ENCODE assay signal across 10 cellular contexts in genomic region chr7:151425670-151426075, GRCh38. TPM values are rescaled to one million over a fixed set of nuclear protein-coding genes. Genes with fewer than 3 reads are reported as not detected.
A peak's percentile ranks its signal among the peaks of the same experiment; 100 is the strongest.
DNase-seq lines count a peak whose midpoint lies in the region; FAIRE-seq and TF ChIP-seq lines count a peak whose summit lies in the region.
"Had no signal": no experiment of that assay in that cellular context is flagged by ENCODE, and none has a peak within 500 bp of the region (broad histone marks: within the 10 kb centered on the region; RNA-seq: fewer than 3 reads in every experiment).

No MANE protein-coding gene starts in this region.

- POLR2A ChIA-PET in activated CD4-positive, alpha-beta T cell treated with anti-CD3 and anti-CD28 coated beads, Interleukin-2, amount 10 ng/mL, durations not matched to agents 7 days and 5 days (lab: Charles Lee), result no interaction called here

- no peaks in the 10 kb centered on the region for H3K79me2 ChIP-seq in astrocyte (ENCODE audit: insufficient read depth, low read length)

- TF ChIP-seq CTCF in astrocyte (IDR thresholded peaks at IDR 0.05; ENCODE audit: insufficient read depth, low read depth, low read length) (no peak), kidney (IDR thresholded peaks at IDR 0.05; ENCODE audit: borderline replicate concordance, extremely low read depth, insufficient read depth) (no peak)

- no peak overlapping the region for H2AFZ ChIP-seq in astrocyte (ENCODE audit: low read depth, low read length)

- peaks cover 39% of the 10 kb centered on the region for H3K4me1 ChIP-seq in astrocyte (ENCODE audit: insufficient read depth, low read length)
- H3K4me1 ChIP-seq in skeletal muscle tissue (ENCODE audit: control insufficient read depth in 3 of 3, insufficient read depth in 3 of 3, low read length in 3 of 3), result peaks cover 7 to 19% (median 8%) of the 10 kb centered on the region in 3 donors
- peaks cover 0 to 8% of the 10 kb centered on the region in 2 donors for H3K4me1 ChIP-seq in kidney (ENCODE audit: control insufficient read depth in 1 of 2, insufficient read depth in 1 of 2, low read depth in 1 of 2, low read length in 2 of 2)

- peak overlapping the region; percentile 54 for H3K27ac ChIP-seq in astrocyte (ENCODE audit: low read depth, low read length)
- H3K27ac ChIP-seq in skeletal muscle tissue (ENCODE audit: low read depth, low read length), result peak overlapping the region; percentile 32
- peak overlapping the region in 1 of 2 donors; percentile 30 for H3K27ac ChIP-seq in kidney (ENCODE audit: low read depth in 2 of 2, low read length in 2 of 2)

- no peak overlapping the region for H3K4me3 ChIP-seq in astrocyte (ENCODE audit: insufficient read depth, low read depth, low read length)
- H3K4me3 ChIP-seq in skeletal muscle tissue (ENCODE audit: low read length in 3 of 3), result no peak overlapping the region
- H3K4me3 ChIP-seq in kidney (ENCODE audit: low read length in 2 of 2), result no peak overlapping the region

- no peaks in the 10 kb centered on the region for H4K20me1 ChIP-seq in astrocyte (ENCODE audit: insufficient read depth, low read length)

- CTCF ChIA-PET in activated CD4-positive, alpha-beta T cell treated with anti-CD3 and anti-CD28 coated beads, Interleukin-2, amount 10 ng/mL, durations not matched to agents 7 days and 5 days (lab: Charles Lee), result interaction anchor here (0.8 to 1.0 kb wide), 2 partner anchors 12 to 73 kb away, joined by 3 to 4 read pairs; no protein-coding TSS in a partner anchor

- no peak overlapping the region for H3K27ac Mint-ChIP-seq in astrocyte (ENCODE audit: unreplicated experiment)
- H3K27ac Mint-ChIP-seq in activated CD4-positive, alpha-beta T cell treated with anti-CD3 and anti-CD28 coated beads, Interleukin-2, amount 10 ng/mL, durations not matched to agents 7 days and 5 days, result no peak overlapping the region
- H3K27ac Mint-ChIP-seq: activated CD8-positive, alpha-beta T cell treated with anti-CD3 and anti-CD28 coated beads for 36 hours had no signal

- intact Hi-C loops in kidney (cut with DNase I), result no loop called here

- H3K9me3 Mint-ChIP-seq in astrocyte (ENCODE audit: unreplicated experiment), result peaks cover 12% of the 10 kb centered on the region
- H3K9me3 Mint-ChIP-seq in activated CD4-positive, alpha-beta T cell treated with anti-CD3 and anti-CD28 coated beads, Interleukin-2, amount 10 ng/mL, durations not matched to agents 7 days and 5 days, result peaks cover 6% of the 10 kb centered on the region
- H3K9me3 Mint-ChIP-seq: activated CD8-positive, alpha-beta T cell treated with anti-CD3 and anti-CD28 coated beads for 36 hours had no signal

- H3K9ac ChIP-seq in astrocyte (ENCODE audit: low read length) (no peak overlapping the region), skeletal muscle tissue (ENCODE audit: low read depth in 1 of 3, low read length in 3 of 3) (no peak overlapping the region), kidney (ENCODE audit: low read length in 2 of 2) (no peak overlapping the region)

- no peak overlapping the region for H3K4me3 Mint-ChIP-seq in astrocyte (ENCODE audit: unreplicated experiment)
- H3K4me3 Mint-ChIP-seq in activated CD4-positive, alpha-beta T cell treated with anti-CD3 and anti-CD28 coated beads, Interleukin-2, amount 10 ng/mL, durations not matched to agents 7 days and 5 days, result no peak overlapping the region
- H3K4me3 Mint-ChIP-seq: activated CD8-positive, alpha-beta T cell treated with anti-CD3 and anti-CD28 coated beads for 36 hours had no signal

- H3K9me3 ChIP-seq in astrocyte (ENCODE audit: insufficient read depth, low read depth, low read length), result peaks cover 9% of the 10 kb centered on the region
- H3K9me3 ChIP-seq in skeletal muscle tissue (ENCODE audit: control insufficient read depth in 3 of 3, low read length in 3 of 3), result peaks cover 5 to 6% (median 6%) of the 10 kb centered on the region in 3 donors
- H3K9me3 ChIP-seq in kidney (ENCODE audit: control insufficient read depth in 1 of 2, low read length in 2 of 2), result no peaks in the 10 kb centered on the region

- peak; percentile 93 for DNase-seq in H4 (ENCODE audit: low spot score)
- peak; percentile 78 for DNase-seq in astrocyte (ENCODE audit: low read depth)
- peak; percentile 70 for DNase-seq in hepatic stellate cell (ENCODE audit: low spot score)
- no peak for DNase-seq in kidney
- DNase-seq in activated CD4-positive, alpha-beta T cell treated with anti-CD3 and anti-CD28 coated beads, Interleukin-2, amount 10 ng/mL, durations not matched to agents 7 days and 5 days, result no peak
- no peak for DNase-seq in amygdala (lab: John Stamatoyannopoulos, UW)
- no peak for DNase-seq in NCI-H146 treated with DMSO at 0.1 percent for 48 hours (lab: John Stamatoyannopoulos, UW; ENCODE audit: unreplicated experiment)
- DNase-seq: activated CD8-positive, alpha-beta T cell treated with anti-CD3 and anti-CD28 coated beads for 36 hours; NCI-H1436 had no signal

- peaks cover 28% of the 10 kb centered on the region for H3K4me1 Mint-ChIP-seq in astrocyte (ENCODE audit: low read depth, unreplicated experiment)
- peaks cover 31% of the 10 kb centered on the region for H3K4me1 Mint-ChIP-seq in activated CD4-positive, alpha-beta T cell treated with anti-CD3 and anti-CD28 coated beads, Interleukin-2, amount 10 ng/mL, durations not matched to agents 7 days and 5 days

- peaks cover 1% of the 10 kb centered on the region for H3K36me3 Mint-ChIP-seq in astrocyte (ENCODE audit: low read depth, unreplicated experiment)
- peaks cover 2% of the 10 kb centered on the region for H3K36me3 Mint-ChIP-seq in activated CD4-positive, alpha-beta T cell treated with anti-CD3 and anti-CD28 coated beads, Interleukin-2, amount 10 ng/mL, durations not matched to agents 7 days and 5 days (ENCODE audit: low read depth)

- H3K27me3 Mint-ChIP-seq in astrocyte (ENCODE audit: low read depth, unreplicated experiment), result peaks cover 23% of the 10 kb centered on the region
- H3K27me3 Mint-ChIP-seq in activated CD4-positive, alpha-beta T cell treated with anti-CD3 and anti-CD28 coated beads, Interleukin-2, amount 10 ng/mL, durations not matched to agents 7 days and 5 days, result peaks cover 11% of the 10 kb centered on the region
- H3K27me3 Mint-ChIP-seq: activated CD8-positive, alpha-beta T cell treated with anti-CD3 and anti-CD28 coated beads for 36 hours had no signal

- H3K36me3 ChIP-seq in astrocyte (ENCODE audit: insufficient read depth, low read length), result no peaks in the 10 kb centered on the region
- no peaks in the 10 kb centered on the region for H3K36me3 ChIP-seq in skeletal muscle tissue (ENCODE audit: control insufficient read depth in 3 of 3, insufficient read depth in 3 of 3, low read length in 3 of 3)
- no peaks in the 10 kb centered on the region for H3K36me3 ChIP-seq in kidney (ENCODE audit: control insufficient read depth in 1 of 2, insufficient read depth in 2 of 2, low read length in 2 of 2)

- H3K4me2 ChIP-seq in astrocyte (ENCODE audit: low read length), result peak overlapping the region; percentile 68

- H3K27me3 ChIP-seq in astrocyte (ENCODE audit: insufficient read depth, low read length) (peaks cover 3% of the 10 kb centered on the region), skeletal muscle tissue (ENCODE audit: control insufficient read depth in 3 of 3, insufficient read depth in 3 of 3, low read length in 3 of 3) (peaks cover 0 to 15% (median 11%) of the 10 kb centered on the region in 3 donors)

- FAIRE-seq in astrocyte (lab: Jason Lieb, UNC) (no peak), kidney (lab: Jason Lieb, UNC) (no peak)

RNA-seq across cellular contexts. Expression of gene CRYGN, which starts 14.3 kb away (rescaled TPM):
- not detected in 2 replicates for total RNA-seq in H4 (2014; rRNA removed; shearing (Covaris generic))
- total RNA-seq in astrocyte, result not detected in 2 replicates
- total RNA-seq in skeletal muscle tissue, result not detected
- 0.22 TPM for total RNA-seq in kidney
- polyA plus RNA-seq in kidney (ENCODE audit: insufficient read depth, low read depth, low replicate concordance), result not detected
- under 1 TPM in 1 of 2 experiments, not detected in 1; 0.25 TPM for total RNA-seq in activated CD4-positive, alpha-beta T cell treated with anti-CD3 and anti-CD28 coated beads, Interleukin-2, amount 10 ng/mL, durations not matched to agents 7 days and 5 days

RNA-seq across cellular contexts. Expression of gene WDR86, which starts 15.8 kb away (rescaled TPM):
- total RNA-seq in H4 (2014; rRNA removed; shearing (Covaris generic)), result 0.88 TPM in 1 of 2 replicates, not detected in the other
- total RNA-seq in astrocyte (2.5 and 3.6 TPM in 2 replicates), skeletal muscle tissue (4.7 TPM), kidney (5.9 TPM)
- polyA plus RNA-seq in kidney (ENCODE audit: insufficient read depth, low read depth, low replicate concordance), result 1.8 TPM
- total RNA-seq in activated CD4-positive, alpha-beta T cell treated with anti-CD3 and anti-CD28 coated beads, Interleukin-2, amount 10 ng/mL, durations not matched to agents 7 days and 5 days, result under 1 TPM; 0.29 to 0.77 TPM

Comparison
In these comparisons a context has a peak if more than half of its experiments do, and no peak if none do; other contexts are left out.
1. DNase-seq: peak in H4 (single experiment), astrocyte (single experiment) and hepatic stellate cell (single experiment); none in kidney (single experiment), activated CD4-positive, alpha-beta T cell treated with anti-CD3 and anti-CD28 coated beads, Interleukin-2, amount 10 ng/mL, durations not matched to agents 7 days and 5 days (single experiment), amygdala (0 of 56) and NCI-H146 treated with DMSO at 0.1 percent for 48 hours (single experiment).